Comparison of ENCODE assay signal across 10 cellular contexts in genomic region chrX:133745361-133745760, GRCh38.
A peak's percentile ranks its signal among the peaks of the same experiment; 100 is the strongest.
DNase-seq lines count a peak whose midpoint lies in the region; ATAC-seq and TF ChIP-seq lines count a peak whose summit lies in the region.
"Had no signal": no experiment of that assay in that cellular context is flagged by ENCODE, and none has a peak within 500 bp of the region (broad histone marks: within the 10 kb centered on the region; RNA-seq: fewer than 3 reads in every experiment).

No MANE protein-coding gene starts in this region.

- H3K27me3 ChIP-seq in CD4-positive, alpha-beta T cell (ENCODE audit: control insufficient read depth, insufficient read depth, low read length): no peaks in the 10 kb centered on the region
- H3K27me3 ChIP-seq: testis had no signal

- no peaks in the 10 kb centered on the region for H3K9me3 ChIP-seq in CD4-positive, alpha-beta T cell (ENCODE audit: control insufficient read depth, low read length)
- H3K9me3 ChIP-seq in T-helper 17 cell (ENCODE audit: control insufficient read depth, low read length, poor library complexity, severe bottlenecking): no peaks in the 10 kb centered on the region
- H3K9me3 ChIP-seq: testis had no signal

- peak; percentile 75 for ATAC-seq in CD4-positive, alpha-beta T cell (ENCODE audit: poor library complexity)
- ATAC-seq in GM18867 (IDR thresholded peaks at IDR 0.05; ENCODE audit: unreplicated experiment): peak; percentile 91
- ATAC-seq in HG02870 (IDR thresholded peaks at IDR 0.05; ENCODE audit: unreplicated experiment): peak; percentile 88
- peak; percentile 62 for ATAC-seq in T-helper 17 cell
- no peak for ATAC-seq in HG03097 (IDR thresholded peaks at IDR 0.05; ENCODE audit: low FRiP score, unreplicated experiment)

- H3K36me3 Mint-ChIP-seq in CD4-positive, alpha-beta T cell (ENCODE audit: low read depth): no peaks in the 10 kb centered on the region
- no peaks in the 10 kb centered on the region for H3K36me3 Mint-ChIP-seq in T-helper 17 cell (ENCODE audit: low read depth)

- peak; percentile 35 for TF ChIP-seq CTCF in CD4-positive, alpha-beta T cell (IDR thresholded peaks at IDR 0.05)
- no peak for TF ChIP-seq CTCF in coronary artery (IDR thresholded peaks at IDR 0.05)

- H3K4me1 Mint-ChIP-seq in CD4-positive, alpha-beta T cell (ENCODE audit: low read depth): peaks cover 69% of the 10 kb centered on the region
- peaks cover 6% of the 10 kb centered on the region for H3K4me1 Mint-ChIP-seq in T-helper 17 cell

- no peaks in the 10 kb centered on the region for H3K27me3 Mint-ChIP-seq in CD4-positive, alpha-beta T cell
- H3K27me3 Mint-ChIP-seq in T-helper 17 cell: no peaks in the 10 kb centered on the region

- no peaks in the 10 kb centered on the region for H3K9me3 Mint-ChIP-seq in CD4-positive, alpha-beta T cell

- CTCF ChIA-PET in CD4-positive, alpha-beta T cell (lab: Charles Lee): interaction anchor here (0.7 to 1.2 kb wide), 2 partner anchors 31 to 47 kb away, joined by 3 to 4 read pairs; no protein-coding TSS in a partner anchor

- POLR2A ChIA-PET in CD4-positive, alpha-beta T cell (lab: Charles Lee): interaction anchor here (1.1 to 1.6 kb wide), 3 partner anchors 18 to 29 kb away, joined by 3 to 6 read pairs (median 6); no protein-coding TSS in a partner anchor

- no peak overlapping the region for H3K27ac ChIP-seq in CD4-positive, alpha-beta T cell (ENCODE audit: low read depth, low read length)
- H3K27ac ChIP-seq in coronary artery: no peak overlapping the region
- H3K27ac ChIP-seq: testis had no signal

- intact Hi-C loops in CD4-positive, alpha-beta T cell (cut with DNase I, micrococcal nuclease): loop anchor here in 1 of 2 experiments (1.0 kb wide), 1 partner anchor 31 kb away; no protein-coding TSS in a partner anchor

- H3K27ac Mint-ChIP-seq in CD4-positive, alpha-beta T cell: peak overlapping the region; percentile 82
- no peak overlapping the region for H3K27ac Mint-ChIP-seq in T-helper 17 cell

- no peak overlapping the region for H3K4me3 ChIP-seq in coronary artery
- H3K4me3 ChIP-seq: testis had no signal

- peak in 3 of 10 experiments; percentile 12 to 30 (median 20) for DNase-seq in CD4-positive, alpha-beta T cell
- DNase-seq in T-helper 17 cell (no peak), pons (ENCODE audit: low spot score) (no peak), NCI-H1436 (lab: John Stamatoyannopoulos, UW) (no peak), coronary artery (ENCODE audit: low spot score) (no peak)
- DNase-seq: H7, testis had no signal

- H3K4me3 Mint-ChIP-seq in CD4-positive, alpha-beta T cell: peak overlapping the region; percentile 32
- H3K4me3 Mint-ChIP-seq in T-helper 17 cell: no peak overlapping the region
